ENCODE assay signal across 19 cellular contexts in genomic region chr2:217597140-217597539, GRCh38.
"Had no signal": no experiment of that assay in that cellular context is flagged by ENCODE, and none has a peak within 500 bp of the region (broad histone marks: within the 10 kb centered on the region; RNA-seq: fewer than 3 reads in every experiment).

No MANE protein-coding gene starts in this region.

- H3K4me2 ChIP-seq: SK-N-SH had no signal

- H3K27ac ChIP-seq: RWPE1 had no signal

- DNase-seq: KBM-7, MV-4-11, NCI-H1048, NCI-H1105 treated with DMSO at 0.1 percent for 48 hours, NCI-H1417 treated with DMSO at 0.1 percent for 48 hours, NCI-H187, NCI-H2029, NCI-H2081 treated with DMSO at 0.1 percent for 48 hours, NCI-H2171, NCI-H226, NCI-H446, NCI-H510A, NCI-H524 treated with DMSO at 0.1 percent for 48 hours, NCI-H69, NCI-H774, PC-3, SHP77, SK-N-SH had no signal

- H3K9ac ChIP-seq: SK-N-SH had no signal

- H3K9me3 ChIP-seq: SK-N-SH had no signal

- H3K9me2 ChIP-seq: SK-N-SH had no signal
